ENCODE assay signal across 22 cellular contexts in the genomic region with DNA sequence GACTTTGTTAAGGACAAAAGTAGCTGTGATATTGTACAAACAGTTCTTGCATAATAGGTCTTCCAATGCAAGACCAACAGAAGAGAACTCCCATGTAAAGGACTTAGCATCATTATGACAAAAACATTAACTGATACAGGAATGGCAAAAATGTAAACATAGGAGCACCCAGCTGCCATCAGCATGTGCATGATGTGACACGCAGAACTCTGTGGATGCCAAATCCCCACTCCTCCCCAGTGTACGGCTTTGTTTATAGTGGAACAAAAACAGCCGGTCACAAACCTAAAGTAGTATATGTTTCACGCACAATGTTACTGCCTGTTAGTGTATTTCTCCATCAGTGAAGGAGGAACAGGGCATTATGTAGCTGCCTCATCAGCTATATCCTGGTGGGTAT.
A peak's percentile ranks its signal among the peaks of the same experiment; 100 is the strongest.
DNase-seq lines count a peak whose midpoint lies in the region; ATAC-seq, FAIRE-seq and TF ChIP-seq lines count a peak whose summit lies in the region.
"Had no signal": no experiment of that assay in that cellular context is flagged by ENCODE, and none has a peak within 500 bp of the region (broad histone marks: within the 10 kb centered on the region; RNA-seq: fewer than 3 reads in every experiment).

No MANE protein-coding gene starts in this region.

- no peaks in the 10 kb centered on the region for H3K36me3 ChIP-seq in bronchial epithelial cell (ENCODE audit: control insufficient read depth, insufficient read depth, low read length)
- H3K36me3 ChIP-seq: heart left ventricle, thyroid gland had no signal

- in situ Hi-C loops in KBM-7 (cut with MboI; ENCODE audit: low pct_unique_long_range_greater_than_20kb, low sequenced_read_pairs): no loop called here

- peak; percentile 67 for DNase-seq in AG08396 (ENCODE audit: low spot score)
- peak; percentile 0 for DNase-seq in HFFc6
- DNase-seq in NCI-H345 (lab: John Stamatoyannopoulos, UW): peak; percentile 47
- peak; percentile 26 for DNase-seq in bronchial epithelial cell (ENCODE audit: low read depth)
- no peak for DNase-seq in SK-N-DZ (ENCODE audit: low spot score)
- DNase-seq in medulla oblongata (ENCODE audit: extremely low spot score): no peak
- DNase-seq in KBM-7: no peak
- DNase-seq: activated T-cell treated with anti-CD3 and anti-CD28 coated beads, Interleukin-2, amount 50 U/mL, for 1 hour; body of pancreas; Calu3; heart left ventricle; NCI-H1092 treated with DMSO at 0.1 percent for 48 hours; posterior cingulate gyrus; stimulated activated CD4-positive, alpha-beta T cell treated with anti-CD3 and anti-CD28 coated beads, Interleukin-15, amount 100 ng/mL, for 24 hours; stimulated activated naive CD8-positive, alpha-beta T cell treated with anti-CD3 and anti-CD28 coated beads, Interleukin-15, amount 100 ng/mL, for 72 hours; thyroid gland had no signal

- no peaks in the 10 kb centered on the region for H3K27me3 ChIP-seq in bronchial epithelial cell (ENCODE audit: control insufficient read depth, insufficient read depth, low read length)
- H3K27me3 ChIP-seq: BLaER1 treated with 17β-estradiol and CSF1 and Interleukin-3, amounts not matched to agents 10 nM and 100 nM; body of pancreas; heart left ventricle; thyroid gland had no signal

- no peak overlapping the region for H3K4me3 ChIP-seq in bronchial epithelial cell (ENCODE audit: low read depth, low read length)
- H3K4me3 ChIP-seq: BLaER1 treated with 17β-estradiol and CSF1 and Interleukin-3, amounts not matched to agents 10 nM and 100 nM; body of pancreas; heart left ventricle; thyroid gland had no signal

- peaks cover 6% of the 10 kb centered on the region; the same call in 1 of the 2 replicates for H3K36me3 Mint-ChIP-seq in HFFc6 (ENCODE audit: low read depth)

- H3K27me3 Mint-ChIP-seq in HFFc6 (ENCODE audit: insufficient read depth): peaks cover 6% of the 10 kb centered on the region
- H3K27me3 Mint-ChIP-seq: stimulated activated naive CD8-positive, alpha-beta T cell treated with anti-CD3 and anti-CD28 coated beads, Interleukin-15, amount 100 ng/mL, for 72 hours had no signal

- H3K4me1 Mint-ChIP-seq in HFFc6 (ENCODE audit: low read depth): no peaks in the 10 kb centered on the region
- H3K4me1 Mint-ChIP-seq: stimulated activated naive CD8-positive, alpha-beta T cell treated with anti-CD3 and anti-CD28 coated beads, Interleukin-15, amount 100 ng/mL, for 72 hours had no signal

- FAIRE-seq in bronchial epithelial cell (lab: Jason Lieb, UNC): no peak
- FAIRE-seq: GM18507, H1 had no signal

- TF ChIP-seq CTCF in HFFc6 (IDR thresholded peaks at IDR 0.05): no peak
- no peak for TF ChIP-seq CTCF in bronchial epithelial cell (IDR thresholded peaks at IDR 0.05; ENCODE audit: insufficient read depth, low read length, severe bottlenecking)

- ATAC-seq in HG02798 (IDR thresholded peaks at IDR 0.05; ENCODE audit: poor library complexity, unreplicated experiment): no peak
- ATAC-seq: body of pancreas; heart left ventricle; sciatic nerve; stimulated activated naive CD8-positive, alpha-beta T cell treated with anti-CD3 and anti-CD28 coated beads, Interleukin-15, amount 100 ng/mL, for 72 hours had no signal

- H3K27ac Mint-ChIP-seq in HFFc6: no peak overlapping the region
- H3K27ac Mint-ChIP-seq: stimulated activated naive CD8-positive, alpha-beta T cell treated with anti-CD3 and anti-CD28 coated beads, Interleukin-15, amount 100 ng/mL, for 72 hours; T-helper 1 cell treated with Interleukin-12 subunit alpha and Interleukin-12 subunit beta and Interleukin-4 antibody, amounts not matched to agents 30 μg/mL and 1 μg/mL, for 36 hours had no signal

- peaks cover 6% of the 10 kb centered on the region for H3K9me3 Mint-ChIP-seq in HFFc6

- H3K4me3 Mint-ChIP-seq in HFFc6: no peak overlapping the region
- H3K4me3 Mint-ChIP-seq: stimulated activated naive CD8-positive, alpha-beta T cell treated with anti-CD3 and anti-CD28 coated beads, Interleukin-15, amount 100 ng/mL, for 72 hours; T-helper 1 cell treated with Interleukin-12 subunit alpha and Interleukin-12 subunit beta and Interleukin-4 antibody, amounts not matched to agents 30 μg/mL and 1 μg/mL, for 36 hours had no signal

Comparison
In these comparisons a context has a peak if more than half of its experiments do, and no peak if none do; other contexts are left out.
1. DNase-seq: peak in AG08396 (single experiment), HFFc6 (single experiment), NCI-H345 (single experiment) and bronchial epithelial cell (single experiment); none in SK-N-DZ (single experiment), medulla oblongata (single experiment) and KBM-7 (single experiment).